In genomic region chr15:69337133-69337532, GRCh38 we compare ENCODE assay signal across 22 cellular contexts. TPM values are rescaled to one million over a fixed set of nuclear protein-coding genes. Genes with fewer than 3 reads are reported as not detected.
A peak's percentile ranks its signal among the peaks of the same experiment; 100 is the strongest.
DNase-seq lines count a peak whose midpoint lies in the region; ATAC-seq lines count a peak whose summit lies in the region.
"Had no signal": no experiment of that assay in that cellular context is flagged by ENCODE, and none has a peak within 500 bp of the region (broad histone marks: within the 10 kb centered on the region; RNA-seq: fewer than 3 reads in every experiment).

No MANE protein-coding gene starts in this region.

- H3K18ac ChIP-seq in mesendoderm (ENCODE audit: low read length) = no peak overlapping the region

- no peak overlapping the region for H2BK120ac ChIP-seq in mesendoderm (ENCODE audit: low read depth, low read length)

- peak; percentile 20 for DNase-seq in GM04504 (ENCODE audit: low read depth)
- peak; percentile 26 for DNase-seq in LoVo (ENCODE audit: low spot score)
- DNase-seq in dermis blood vessel endothelial cell = peak; percentile 5
- DNase-seq in renal cortical epithelial cell (ENCODE audit: low read depth) = peak; percentile 56
- DNase-seq in stimulated activated naive CD8-positive, alpha-beta T cell treated with anti-CD3 and anti-CD28 coated beads, Interleukin-15, Interleukin-2, amounts not matched to agents 100 U/mL and 50 U/mL, for 24 hours = no peak
- no peak for DNase-seq in mesendoderm
- DNase-seq: activated CD8-positive, alpha-beta T cell treated with anti-CD3 and anti-CD28 coated beads, Interleukin-2, amount 10 ng/mL, durations not matched to agents 7 days and 5 days; activated naive CD4-positive, alpha-beta T cell treated with anti-CD3 and anti-CD28 coated beads, Interleukin-2, amount 10 ng/mL, durations not matched to agents 7 days and 5 days; activated T-cell treated with anti-CD3 and anti-CD28 coated beads, Interleukin-2, amount 50 U/mL, for 4 hours; anterior cingulate cortex; endodermal cell; foreskin melanocyte; Kasumi-1; NCI-H1417 treated with DMSO at 0.1 percent for 48 hours; Right ventricle myocardium superior; small intestine; stimulated activated CD4-positive, alpha-beta T cell treated with anti-CD3 and anti-CD28 coated beads, Interleukin-4, amount 100 ng/mL, for 1 hour had no signal

- H3K56ac ChIP-seq in mesendoderm (ENCODE audit: low read length) = no peak overlapping the region

- H3K9ac ChIP-seq in mesendoderm (ENCODE audit: low read length) = no peak overlapping the region
- H3K9ac ChIP-seq: BLaER1 treated with 17β-estradiol and CSF1 and Interleukin-3, amounts not matched to agents 10 nM and 100 nM had no signal

- H3K4ac ChIP-seq in mesendoderm (ENCODE audit: low read depth, low read length) = no peak overlapping the region

- H3K79me1 ChIP-seq in mesendoderm (ENCODE audit: low read length) = no peaks in the 10 kb centered on the region

- no peak overlapping the region for H3K27ac ChIP-seq in mesendoderm (ENCODE audit: low read depth, low read length)
- H3K27ac ChIP-seq: BLaER1 treated with 17β-estradiol and CSF1 and Interleukin-3, amounts not matched to agents 10 nM and 100 nM; hepatocyte had no signal

- H3K4me2 ChIP-seq in mesendoderm (ENCODE audit: low read length) = no peak overlapping the region
- H3K4me2 ChIP-seq: BLaER1 treated with 17β-estradiol and CSF1 and Interleukin-3, amounts not matched to agents 10 nM and 100 nM; GM23338; hepatocyte had no signal

- H2BK5ac ChIP-seq in mesendoderm (ENCODE audit: low read length) = no peak overlapping the region

- H4K5ac ChIP-seq in mesendoderm (ENCODE audit: low read length) = no peak overlapping the region

- no peaks in the 10 kb centered on the region for H3K36me3 ChIP-seq in mesendoderm (ENCODE audit: control insufficient read depth, insufficient read depth, low read length)
- H3K36me3 ChIP-seq: BLaER1 treated with 17β-estradiol and CSF1 and Interleukin-3, amounts not matched to agents 10 nM and 100 nM had no signal

- no peak overlapping the region for H2BK15ac ChIP-seq in mesendoderm (replicated peaks; ENCODE audit: low read depth)

- H2AK5ac ChIP-seq in mesendoderm (ENCODE audit: low read length) = no peak overlapping the region

- no peak overlapping the region for H3K4me3 ChIP-seq in mesendoderm (ENCODE audit: low read length)
- H3K4me3 ChIP-seq: BLaER1 treated with 17β-estradiol and CSF1 and Interleukin-3, amounts not matched to agents 10 nM and 100 nM; GM23338; hepatocyte had no signal

- no peaks in the 10 kb centered on the region for H3K79me2 ChIP-seq in mesendoderm (ENCODE audit: control insufficient read depth, insufficient read depth, low read length)
- H3K79me2 ChIP-seq: hepatocyte had no signal

- H4K8ac ChIP-seq in mesendoderm (ENCODE audit: low read depth, low read length) = no peak overlapping the region

- no peaks in the 10 kb centered on the region for H3K4me1 ChIP-seq in mesendoderm (ENCODE audit: control insufficient read depth, low read depth, low read length)

- ATAC-seq in stimulated activated naive CD8-positive, alpha-beta T cell treated with anti-CD3 and anti-CD28 coated beads, Interleukin-15, Interleukin-2, amounts not matched to agents 100 U/mL and 50 U/mL, for 24 hours = no peak
- no peak for ATAC-seq in GM21381 (IDR thresholded peaks at IDR 0.05; ENCODE audit: unreplicated experiment)
- ATAC-seq: activated CD4-positive, CD25-positive, alpha-beta regulatory T cell treated with anti-CD3 and anti-CD28 coated beads, Interleukin-2, amount 50 U/mL, for 24 hours; activated CD8-positive, alpha-beta T cell treated with anti-CD3 and anti-CD28 coated beads, Interleukin-2, amount 10 ng/mL, durations not matched to agents 7 days and 5 days; activated T-cell treated with anti-CD3 and anti-CD28 coated beads, Interleukin-2, amount 50 U/mL, for 4 hours; GM23338 had no signal

- H3K27me3 ChIP-seq in mesendoderm (ENCODE audit: insufficient read depth, low read length, poor library complexity) = no peaks in the 10 kb centered on the region
- H3K27me3 ChIP-seq: BLaER1 treated with 17β-estradiol and CSF1 and Interleukin-3, amounts not matched to agents 10 nM and 100 nM; hepatocyte had no signal

- no peak overlapping the region for H3K23ac ChIP-seq in mesendoderm (ENCODE audit: low read length)

- WGBS in mesendoderm (ENCODE audit: extremely low coverage, insufficient coverage, low lambda C conversion rate) = no CpG with 5 or more reads among the region's 1 CpG

RNA-seq across cellular contexts. Expression of gene PAQR5, which starts 38.4 kb away (rescaled TPM):
- total RNA-seq in dermis blood vessel endothelial cell (under 0.01 TPM in 1 of 2 replicates, not detected in the other), renal cortical epithelial cell (8.2 and 8.9 TPM in 2 replicates)
- 2.0 TPM for polyA plus RNA-seq in mesendoderm (2013, experiment 1 of 2)
- 2.4 TPM for polyA plus RNA-seq in mesendoderm (2013, experiment 2 of 2)
- total RNA-seq: activated CD8-positive, alpha-beta T cell treated with anti-CD3 and anti-CD28 coated beads, Interleukin-2, amount 10 ng/mL, durations not matched to agents 7 days and 5 days had no signal

Comparison
In these comparisons a context has a peak if more than half of its experiments do, and no peak if none do; other contexts are left out.
1. DNase-seq: peak in GM04504 (single experiment), LoVo (single experiment), dermis blood vessel endothelial cell (single experiment) and renal cortical epithelial cell (single experiment); none in stimulated activated naive CD8-positive, alpha-beta T cell treated with anti-CD3 and anti-CD28 coated beads, Interleukin-15, Interleukin-2, amounts not matched to agents 100 U/mL and 50 U/mL, for 24 hours (single experiment) and mesendoderm (single experiment).